Comparison of ENCODE assay signal across 1 cellular context in the genomic region with DNA sequence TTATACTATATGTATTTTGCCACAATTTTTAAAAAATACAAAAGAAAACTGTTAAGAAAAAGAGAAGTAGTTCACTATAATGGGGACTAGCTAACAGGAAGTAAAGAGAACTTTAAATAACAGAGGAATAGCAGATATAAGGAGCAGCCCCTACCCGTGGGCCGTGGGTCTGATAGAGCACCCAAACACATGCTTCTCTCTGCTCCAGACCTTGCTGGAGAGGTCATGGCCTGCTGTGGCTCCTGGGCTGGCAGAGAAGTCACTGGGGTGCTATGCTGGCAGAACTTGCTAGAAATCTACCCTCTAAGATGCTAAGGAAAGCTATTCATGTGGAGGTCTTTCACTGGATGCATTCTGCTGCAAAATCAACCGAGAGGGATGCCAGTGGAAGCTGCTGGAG.
TF ChIP-seq lines count a peak whose summit lies in the region.

No MANE protein-coding gene starts in this region.

TF ChIP-seq in HepG2, 621 proteins besides CTCF, POLR2A, EP300 and RAD21:
- TF ChIP-seq HMG20B (CRISPR knock-in tag; conservative IDR thresholded peaks at IDR 0.05), result no peak
- TF ChIP-seq, protein P1, sequence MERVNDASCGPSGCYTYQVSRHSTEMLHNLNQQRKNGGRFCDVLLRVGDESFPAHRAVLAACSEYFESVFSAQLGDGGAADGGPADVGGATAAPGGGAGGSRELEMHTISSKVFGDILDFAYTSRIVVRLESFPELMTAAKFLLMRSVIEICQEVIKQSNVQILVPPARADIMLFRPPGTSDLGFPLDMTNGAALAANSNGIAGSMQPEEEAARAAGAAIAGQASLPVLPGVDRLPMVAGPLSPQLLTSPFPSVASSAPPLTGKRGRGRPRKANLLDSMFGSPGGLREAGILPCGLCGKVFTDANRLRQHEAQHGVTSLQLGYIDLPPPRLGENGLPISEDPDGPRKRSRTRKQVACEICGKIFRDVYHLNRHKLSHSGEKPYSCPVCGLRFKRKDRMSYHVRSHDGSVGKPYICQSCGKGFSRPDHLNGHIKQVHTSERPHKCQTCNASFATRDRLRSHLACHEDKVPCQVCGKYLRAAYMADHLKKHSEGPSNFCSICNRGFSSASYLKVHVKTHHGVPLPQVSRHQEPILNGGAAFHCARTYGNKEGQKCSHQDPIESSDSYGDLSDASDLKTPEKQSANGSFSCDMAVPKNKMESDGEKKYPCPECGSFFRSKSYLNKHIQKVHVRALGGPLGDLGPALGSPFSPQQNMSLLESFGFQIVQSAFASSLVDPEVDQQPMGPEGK (CRISPR knock-in tag; IDR thresholded peaks at IDR 0.05), result no peak
- no peak for TF ChIP-seq ZNF468 (CRISPR knock-in tag; IDR thresholded peaks at IDR 0.05)
- TF ChIP-seq, protein P2, sequence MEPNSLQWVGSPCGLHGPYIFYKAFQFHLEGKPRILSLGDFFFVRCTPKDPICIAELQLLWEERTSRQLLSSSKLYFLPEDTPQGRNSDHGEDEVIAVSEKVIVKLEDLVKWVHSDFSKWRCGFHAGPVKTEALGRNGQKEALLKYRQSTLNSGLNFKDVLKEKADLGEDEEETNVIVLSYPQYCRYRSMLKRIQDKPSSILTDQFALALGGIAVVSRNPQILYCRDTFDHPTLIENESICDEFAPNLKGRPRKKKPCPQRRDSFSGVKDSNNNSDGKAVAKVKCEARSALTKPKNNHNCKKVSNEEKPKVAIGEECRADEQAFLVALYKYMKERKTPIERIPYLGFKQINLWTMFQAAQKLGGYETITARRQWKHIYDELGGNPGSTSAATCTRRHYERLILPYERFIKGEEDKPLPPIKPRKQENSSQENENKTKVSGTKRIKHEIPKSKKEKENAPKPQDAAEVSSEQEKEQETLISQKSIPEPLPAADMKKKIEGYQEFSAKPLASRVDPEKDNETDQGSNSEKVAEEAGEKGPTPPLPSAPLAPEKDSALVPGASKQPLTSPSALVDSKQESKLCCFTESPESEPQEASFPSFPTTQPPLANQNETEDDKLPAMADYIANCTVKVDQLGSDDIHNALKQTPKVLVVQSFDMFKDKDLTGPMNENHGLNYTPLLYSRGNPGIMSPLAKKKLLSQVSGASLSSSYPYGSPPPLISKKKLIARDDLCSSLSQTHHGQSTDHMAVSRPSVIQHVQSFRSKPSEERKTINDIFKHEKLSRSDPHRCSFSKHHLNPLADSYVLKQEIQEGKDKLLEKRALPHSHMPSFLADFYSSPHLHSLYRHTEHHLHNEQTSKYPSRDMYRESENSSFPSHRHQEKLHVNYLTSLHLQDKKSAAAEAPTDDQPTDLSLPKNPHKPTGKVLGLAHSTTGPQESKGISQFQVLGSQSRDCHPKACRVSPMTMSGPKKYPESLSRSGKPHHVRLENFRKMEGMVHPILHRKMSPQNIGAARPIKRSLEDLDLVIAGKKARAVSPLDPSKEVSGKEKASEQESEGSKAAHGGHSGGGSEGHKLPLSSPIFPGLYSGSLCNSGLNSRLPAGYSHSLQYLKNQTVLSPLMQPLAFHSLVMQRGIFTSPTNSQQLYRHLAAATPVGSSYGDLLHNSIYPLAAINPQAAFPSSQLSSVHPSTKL (CRISPR knock-in tag; IDR thresholded peaks at IDR 0.05), result no peak
- TF ChIP-seq, protein P3, sequence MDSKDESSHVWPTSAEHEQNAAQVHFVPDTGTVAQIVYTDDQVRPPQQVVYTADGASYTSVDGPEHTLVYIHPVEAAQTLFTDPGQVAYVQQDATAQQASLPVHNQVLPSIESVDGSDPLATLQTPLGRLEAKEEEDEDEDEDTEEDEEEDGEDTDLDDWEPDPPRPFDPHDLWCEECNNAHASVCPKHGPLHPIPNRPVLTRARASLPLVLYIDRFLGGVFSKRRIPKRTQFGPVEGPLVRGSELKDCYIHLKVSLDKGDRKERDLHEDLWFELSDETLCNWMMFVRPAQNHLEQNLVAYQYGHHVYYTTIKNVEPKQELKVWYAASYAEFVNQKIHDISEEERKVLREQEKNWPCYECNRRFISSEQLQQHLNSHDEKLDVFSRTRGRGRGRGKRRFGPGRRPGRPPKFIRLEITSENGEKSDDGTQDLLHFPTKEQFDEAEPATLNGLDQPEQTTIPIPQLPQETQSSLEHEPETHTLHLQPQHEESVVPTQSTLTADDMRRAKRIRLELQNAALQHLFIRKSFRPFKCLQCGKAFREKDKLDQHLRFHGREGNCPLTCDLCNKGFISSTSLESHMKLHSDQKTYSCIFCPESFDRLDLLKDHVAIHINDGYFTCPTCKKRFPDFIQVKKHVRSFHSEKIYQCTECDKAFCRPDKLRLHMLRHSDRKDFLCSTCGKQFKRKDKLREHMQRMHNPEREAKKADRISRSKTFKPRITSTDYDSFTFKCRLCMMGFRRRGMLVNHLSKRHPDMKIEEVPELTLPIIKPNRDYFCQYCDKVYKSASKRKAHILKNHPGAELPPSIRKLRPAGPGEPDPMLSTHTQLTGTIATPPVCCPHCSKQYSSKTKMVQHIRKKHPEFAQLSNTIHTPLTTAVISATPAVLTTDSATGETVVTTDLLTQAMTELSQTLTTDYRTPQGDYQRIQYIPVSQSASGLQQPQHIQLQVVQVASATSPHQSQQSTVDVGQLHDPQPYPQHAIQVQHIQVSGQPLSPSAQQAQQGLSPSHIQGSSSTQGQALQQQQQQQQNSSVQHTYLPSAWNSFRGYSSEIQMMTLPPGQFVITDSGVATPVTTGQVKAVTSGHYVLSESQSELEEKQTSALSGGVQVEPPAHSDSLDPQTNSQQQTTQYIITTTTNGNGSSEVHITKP (CRISPR knock-in tag; IDR thresholded peaks at IDR 0.05; ENCODE audit: low read depth), result no peak
- no peak for TF ChIP-seq NFKBIZ (CRISPR knock-in tag; IDR thresholded peaks at IDR 0.05)
- no peak for TF ChIP-seq ZNF660 (CRISPR knock-in tag; IDR thresholded peaks at IDR 0.05; ENCODE audit: borderline replicate concordance, low read depth)
- TF ChIP-seq, protein P4, sequence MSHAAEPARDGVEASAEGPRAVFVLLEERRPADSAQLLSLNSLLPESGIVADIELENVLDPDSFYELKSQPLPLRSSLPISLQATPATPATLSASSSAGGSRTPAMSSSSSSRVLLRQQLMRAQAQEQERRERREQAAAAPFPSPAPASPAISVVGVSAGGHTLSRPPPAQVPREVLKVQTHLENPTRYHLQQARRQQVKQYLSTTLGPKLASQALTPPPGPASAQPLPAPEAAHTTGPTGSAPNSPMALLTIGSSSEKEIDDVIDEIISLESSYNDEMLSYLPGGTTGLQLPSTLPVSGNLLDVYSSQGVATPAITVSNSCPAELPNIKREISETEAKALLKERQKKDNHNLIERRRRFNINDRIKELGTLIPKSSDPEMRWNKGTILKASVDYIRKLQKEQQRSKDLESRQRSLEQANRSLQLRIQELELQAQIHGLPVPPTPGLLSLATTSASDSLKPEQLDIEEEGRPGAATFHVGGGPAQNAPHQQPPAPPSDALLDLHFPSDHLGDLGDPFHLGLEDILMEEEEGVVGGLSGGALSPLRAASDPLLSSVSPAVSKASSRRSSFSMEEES (CRISPR knock-in tag; IDR thresholded peaks at IDR 0.05), result no peak
- no peak for TF ChIP-seq TARDBP (CRISPR knock-in tag; IDR thresholded peaks at IDR 0.05)
- TF ChIP-seq ZNF547 (CRISPR knock-in tag; IDR thresholded peaks at IDR 0.05), result no peak
- no peak for TF ChIP-seq CREM (IDR thresholded peaks at IDR 0.05)
- no peak for TF ChIP-seq CREM (CRISPR knock-in tag; IDR thresholded peaks at IDR 0.05)
- no peak for TF ChIP-seq ZZZ3 (CRISPR knock-in tag; IDR thresholded peaks at IDR 0.05; ENCODE audit: borderline replicate concordance)
- TF ChIP-seq, protein P5, sequence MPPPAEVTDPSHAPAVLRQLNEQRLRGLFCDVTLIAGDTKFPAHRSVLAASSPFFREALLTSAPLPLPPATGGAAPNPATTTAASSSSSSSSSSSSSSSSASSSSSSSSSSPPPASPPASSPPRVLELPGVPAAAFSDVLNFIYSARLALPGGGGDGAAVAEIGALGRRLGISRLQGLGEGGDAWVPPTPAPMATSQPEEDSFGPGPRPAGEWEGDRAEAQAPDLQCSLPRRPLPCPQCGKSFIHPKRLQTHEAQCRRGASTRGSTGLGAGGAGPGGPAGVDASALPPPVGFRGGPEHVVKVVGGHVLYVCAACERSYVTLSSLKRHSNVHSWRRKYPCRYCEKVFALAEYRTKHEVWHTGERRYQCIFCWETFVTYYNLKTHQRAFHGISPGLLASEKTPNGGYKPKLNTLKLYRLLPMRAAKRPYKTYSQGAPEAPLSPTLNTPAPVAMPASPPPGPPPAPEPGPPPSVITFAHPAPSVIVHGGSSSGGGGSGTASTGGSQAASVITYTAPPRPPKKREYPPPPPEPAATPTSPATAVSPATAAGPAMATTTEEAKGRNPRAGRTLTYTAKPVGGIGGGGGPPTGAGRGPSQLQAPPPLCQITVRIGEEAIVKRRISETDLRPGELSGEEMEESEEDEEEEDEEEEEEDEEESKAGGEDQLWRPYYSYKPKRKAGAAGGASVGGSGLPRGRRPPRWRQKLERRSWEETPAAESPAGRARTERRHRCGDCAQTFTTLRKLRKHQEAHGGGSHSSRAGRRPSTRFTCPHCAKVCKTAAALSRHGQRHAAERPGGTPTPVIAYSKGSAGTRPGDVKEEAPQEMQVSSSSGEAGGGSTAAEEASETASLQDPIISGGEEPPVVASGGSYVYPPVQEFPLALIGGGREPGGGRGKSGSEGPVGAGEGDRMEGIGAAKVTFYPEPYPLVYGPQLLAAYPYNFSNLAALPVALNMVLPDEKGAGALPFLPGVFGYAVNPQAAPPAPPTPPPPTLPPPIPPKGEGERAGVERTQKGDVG (CRISPR knock-in tag; IDR thresholded peaks at IDR 0.05; ENCODE audit: borderline replicate concordance), result no peak
- no peak for TF ChIP-seq ZFP1 (CRISPR knock-in tag; IDR thresholded peaks at IDR 0.05)
- TF ChIP-seq XBP1 (CRISPR knock-in tag; IDR thresholded peaks at IDR 0.05), result no peak
- no peak for TF ChIP-seq ZNF879 (CRISPR knock-in tag; IDR thresholded peaks at IDR 0.05)
- no peak for TF ChIP-seq CCAR2 (optimal IDR thresholded peaks at IDR 0.05; ENCODE audit: low read depth, low read length)
- no peak for TF ChIP-seq HOXA9 (CRISPR knock-in tag; IDR thresholded peaks at IDR 0.05; ENCODE audit: borderline replicate concordance)
